ENCODE assay signal across 40 cellular contexts in the genomic region with DNA sequence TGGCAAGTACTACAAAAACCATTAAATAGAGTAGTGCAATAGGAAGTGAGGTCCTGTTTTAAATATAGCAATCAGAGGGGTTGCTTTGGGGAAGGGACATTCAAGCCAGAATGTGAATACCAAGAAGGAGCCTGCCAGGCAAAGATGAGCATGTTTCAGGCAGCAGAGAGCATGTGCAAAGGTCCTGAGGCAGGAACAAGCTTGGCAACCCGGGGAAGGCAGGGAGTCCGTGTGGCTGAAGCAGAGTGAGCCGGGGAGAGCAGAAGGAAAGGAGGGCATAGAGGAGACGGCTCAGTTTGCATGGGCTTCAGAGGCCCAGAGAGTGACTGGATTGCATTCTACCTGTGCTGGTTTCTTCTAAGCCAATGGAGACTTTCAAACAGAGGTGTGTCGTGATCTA. TPM values are rescaled to one million over a fixed set of nuclear protein-coding genes. Genes with fewer than 3 reads are reported as not detected.
"Had no signal": no experiment of that assay in that cellular context is flagged by ENCODE, and none has a peak within 500 bp of the region (broad histone marks: within the 10 kb centered on the region; RNA-seq: fewer than 3 reads in every experiment).

No MANE protein-coding gene starts in this region.

- H3K4me3 Mint-ChIP-seq: activated CD4-positive, alpha-beta memory T cell treated with anti-CD3 and anti-CD28 coated beads, Interleukin-2, amount 10 ng/mL, durations not matched to agents 7 days and 5 days; activated CD4-positive, alpha-beta T cell treated with anti-CD3 and anti-CD28 coated beads for 36 hours; activated CD8-positive, alpha-beta memory T cell treated with anti-CD3 and anti-CD28 coated beads, Interleukin-2, amount 10 ng/mL, durations not matched to agents 7 days and 5 days; activated CD8-positive, alpha-beta T cell treated with anti-CD3 and anti-CD28 coated beads, Interleukin-2, amount 10 ng/mL, durations not matched to agents 7 days and 5 days; activated naive CD4-positive, alpha-beta T cell treated with anti-CD3 and anti-CD28 coated beads, Interleukin-2, amount 10 ng/mL, durations not matched to agents 7 days and 5 days; activated naive CD4-positive, alpha-beta T cell treated with anti-CD3 and anti-CD28 coated beads, Interleukin-2, amount 50 U/mL, for 24 hours; activated naive CD8-positive, alpha-beta T cell; activated naive CD8-positive, alpha-beta T cell treated with anti-CD3 and anti-CD28 coated beads, Interleukin-2, amount 10 ng/mL, durations not matched to agents 7 days and 5 days; activated naive CD8-positive, alpha-beta T cell treated with anti-CD3 and anti-CD28 coated beads, Interleukin-2, amount 50 U/mL, for 24 hours; activated T-cell treated with anti-CD3 and anti-CD28 coated beads, Interleukin-2, amount 50 U/mL, for 24 hours; brain; central memory CD8-positive, alpha-beta T cell; T-helper 1 cell treated with Interleukin-12 subunit alpha and Interleukin-12 subunit beta and Interleukin-4 antibody, amounts not matched to agents 30 μg/mL and 1 μg/mL, for 36 hours; T-helper 2 cell treated with Interferon-gamma antibody and Interleukin-4, amounts not matched to agents 5 μg/mL and 100 μg/mL, for 36 hours; WTC11 had no signal

- H3K27me3 Mint-ChIP-seq: activated CD4-positive, alpha-beta memory T cell treated with anti-CD3 and anti-CD28 coated beads, Interleukin-2, amount 10 ng/mL, durations not matched to agents 7 days and 5 days; activated CD4-positive, alpha-beta T cell treated with anti-CD3 and anti-CD28 coated beads for 36 hours; activated naive CD8-positive, alpha-beta T cell; activated naive CD8-positive, alpha-beta T cell treated with anti-CD3 and anti-CD28 coated beads, Interleukin-2, amount 50 U/mL, for 24 hours; activated T-cell treated with anti-CD3 and anti-CD28 coated beads, Interleukin-2, amount 50 U/mL, for 24 hours; brain had no signal

- H3K9me3 Mint-ChIP-seq: activated CD4-positive, alpha-beta memory T cell treated with anti-CD3 and anti-CD28 coated beads, Interleukin-2, amount 10 ng/mL, durations not matched to agents 7 days and 5 days; activated naive CD4-positive, alpha-beta T cell treated with anti-CD3 and anti-CD28 coated beads, Interleukin-2, amount 10 ng/mL, durations not matched to agents 7 days and 5 days; activated naive CD4-positive, alpha-beta T cell treated with anti-CD3 and anti-CD28 coated beads, Interleukin-2, amount 50 U/mL, for 24 hours; activated naive CD8-positive, alpha-beta T cell treated with anti-CD3 and anti-CD28 coated beads, Interleukin-2, amount 10 ng/mL, durations not matched to agents 7 days and 5 days; activated naive CD8-positive, alpha-beta T cell treated with anti-CD3 and anti-CD28 coated beads, Interleukin-2, amount 50 U/mL, for 24 hours; activated T-cell treated with anti-CD3 and anti-CD28 coated beads, Interleukin-2, amount 50 U/mL, for 24 hours; activated T-helper 2 cell treated with anti-CD3 and anti-CD28 coated beads, Interferon-gamma antibody, Interleukin-2, Interleukin-4, amounts not matched to agents 10 μg/mL and 5 μg/mL and 100 μg/mL, durations not matched to agents 14 hours and 24 hours and 36 hours; brain; central memory CD8-positive, alpha-beta T cell; T-helper 1 cell treated with Interleukin-12 subunit alpha and Interleukin-12 subunit beta and Interleukin-4 antibody, amounts not matched to agents 30 μg/mL and 1 μg/mL, for 36 hours; T-helper 2 cell treated with Interferon-gamma antibody and Interleukin-4, amounts not matched to agents 5 μg/mL and 100 μg/mL, for 36 hours; WTC11 had no signal

- H3K4me1 Mint-ChIP-seq: activated CD4-positive, alpha-beta memory T cell treated with anti-CD3 and anti-CD28 coated beads, Interleukin-2, amount 10 ng/mL, durations not matched to agents 7 days and 5 days; activated CD4-positive, alpha-beta T cell treated with anti-CD3 and anti-CD28 coated beads for 36 hours; activated CD8-positive, alpha-beta memory T cell treated with anti-CD3 and anti-CD28 coated beads, Interleukin-2, amount 10 ng/mL, durations not matched to agents 7 days and 5 days; activated naive CD4-positive, alpha-beta T cell treated with anti-CD3 and anti-CD28 coated beads, Interleukin-2, amount 10 ng/mL, durations not matched to agents 7 days and 5 days; activated naive CD4-positive, alpha-beta T cell treated with anti-CD3 and anti-CD28 coated beads, Interleukin-2, amount 50 U/mL, for 24 hours; activated naive CD8-positive, alpha-beta T cell treated with anti-CD3 and anti-CD28 coated beads, Interleukin-2, amount 10 ng/mL, durations not matched to agents 7 days and 5 days; activated naive CD8-positive, alpha-beta T cell treated with anti-CD3 and anti-CD28 coated beads, Interleukin-2, amount 50 U/mL, for 24 hours; central memory CD8-positive, alpha-beta T cell had no signal

- H3K4me1 ChIP-seq: ascending aorta had no signal

- FAIRE-seq: TTC549 had no signal

- ATAC-seq: activated CD4-positive, alpha-beta T cell treated with anti-CD3 and anti-CD28 coated beads for 36 hours; activated CD4-positive, CD25-positive, alpha-beta regulatory T cell treated with anti-CD3 and anti-CD28 coated beads, Interleukin-2, amount 50 U/mL, for 24 hours; activated CD8-positive, alpha-beta memory T cell treated with anti-CD3 and anti-CD28 coated beads, Interleukin-2, amount 10 ng/mL, durations not matched to agents 7 days and 5 days; activated CD8-positive, alpha-beta T cell treated with anti-CD3 and anti-CD28 coated beads, Interleukin-2, amount 10 ng/mL, durations not matched to agents 7 days and 5 days; activated naive CD8-positive, alpha-beta T cell treated with anti-CD3 and anti-CD28 coated beads, Interleukin-2, amount 50 U/mL, for 24 hours; WTC11 had no signal

- DNase-seq: activated CD4-positive, alpha-beta memory T cell treated with anti-CD3 and anti-CD28 coated beads, Interleukin-2, amount 10 ng/mL, durations not matched to agents 7 days and 5 days; activated CD4-positive, alpha-beta T cell treated with anti-CD3 and anti-CD28 coated beads for 1 hour; activated CD4-positive, alpha-beta T cell treated with anti-CD3 and anti-CD28 coated beads for 36 hours; activated CD4-positive, alpha-beta T cell treated with anti-CD3 and anti-CD28 coated beads for 48 hours; activated CD4-positive, alpha-beta T cell treated with anti-CD3 and anti-CD28 coated beads, Interleukin-2, amount 50 U/mL, for 48 hours; activated CD4-positive, CD25-positive, alpha-beta regulatory T cell; activated CD8-positive, alpha-beta memory T cell treated with anti-CD3 and anti-CD28 coated beads for 24 hours; activated CD8-positive, alpha-beta memory T cell treated with anti-CD3 and anti-CD28 coated beads, Interleukin-2, amount 10 ng/mL, durations not matched to agents 7 days and 5 days; activated CD8-positive, alpha-beta memory T cell treated with anti-CD3 and anti-CD28 coated beads, Interleukin-2, amount 50 U/mL, for 48 hours; activated CD8-positive, alpha-beta T cell treated with anti-CD3 and anti-CD28 coated beads, Interleukin-2, amount 10 ng/mL, durations not matched to agents 7 days and 5 days; activated effector memory CD4-positive, alpha-beta T cell treated with Interleukin-2 at 50 U/mL for 16 hours; activated gamma-delta T cell; activated naive CD4-positive, alpha-beta T cell treated with anti-CD3 and anti-CD28 coated beads, Interleukin-2, amount 10 ng/mL, durations not matched to agents 7 days and 5 days; activated naive CD4-positive, alpha-beta T cell treated with Interleukin-2 at 50 U/mL for 16 hours; activated naive CD8-positive, alpha-beta T cell treated with anti-CD3 and anti-CD28 coated beads, Interleukin-2, amount 10 ng/mL, durations not matched to agents 7 days and 5 days; activated naive CD8-positive, alpha-beta T cell treated with anti-CD3 and anti-CD28 coated beads, Interleukin-2, amount 50 U/mL, for 24 hours; activated T-cell treated with anti-CD3 and anti-CD28 coated beads, Interleukin-2, amount 50 U/mL, for 24 hours; activated T-cell treated with anti-CD3 and anti-CD28 coated beads, Interleukin-2, amount 50 U/mL, for 48 hours; amygdala; anterior cingulate cortex; caudate nucleus; cerebellar nuclear complex; T-helper 1 cell; T-helper 2 cell; T-helper 9 cell; WERI-Rb-1 had no signal

- H3K4me3 ChIP-seq: ascending aorta, cardiac muscle cell had no signal

- H3K36me3 ChIP-seq: ascending aorta, cardiac muscle cell, WERI-Rb-1 had no signal

- H3K36me3 Mint-ChIP-seq: activated CD8-positive, alpha-beta memory T cell treated with anti-CD3 and anti-CD28 coated beads, Interleukin-2, amount 10 ng/mL, durations not matched to agents 7 days and 5 days; activated naive CD4-positive, alpha-beta T cell treated with anti-CD3 and anti-CD28 coated beads, Interleukin-2, amount 10 ng/mL, durations not matched to agents 7 days and 5 days; activated naive CD8-positive, alpha-beta T cell treated with anti-CD3 and anti-CD28 coated beads, Interleukin-2, amount 10 ng/mL, durations not matched to agents 7 days and 5 days; brain; WTC11 had no signal

- H3K9me3 ChIP-seq: ascending aorta had no signal

- H3K27me3 ChIP-seq: ascending aorta, cardiac muscle cell had no signal

- H3K27ac Mint-ChIP-seq: activated CD4-positive, alpha-beta memory T cell treated with anti-CD3 and anti-CD28 coated beads, Interleukin-2, amount 10 ng/mL, durations not matched to agents 7 days and 5 days; activated CD4-positive, alpha-beta T cell treated with anti-CD3 and anti-CD28 coated beads for 36 hours; activated CD8-positive, alpha-beta memory T cell treated with anti-CD3 and anti-CD28 coated beads, Interleukin-2, amount 10 ng/mL, durations not matched to agents 7 days and 5 days; activated CD8-positive, alpha-beta T cell treated with anti-CD3 and anti-CD28 coated beads, Interleukin-2, amount 10 ng/mL, durations not matched to agents 7 days and 5 days; activated naive CD4-positive, alpha-beta T cell treated with anti-CD3 and anti-CD28 coated beads, Interleukin-2, amount 10 ng/mL, durations not matched to agents 7 days and 5 days; activated naive CD4-positive, alpha-beta T cell treated with anti-CD3 and anti-CD28 coated beads, Interleukin-2, amount 50 U/mL, for 24 hours; activated naive CD8-positive, alpha-beta T cell; activated naive CD8-positive, alpha-beta T cell treated with anti-CD3 and anti-CD28 coated beads, Interleukin-2, amount 10 ng/mL, durations not matched to agents 7 days and 5 days; activated naive CD8-positive, alpha-beta T cell treated with anti-CD3 and anti-CD28 coated beads, Interleukin-2, amount 50 U/mL, for 24 hours; activated T-cell treated with anti-CD3 and anti-CD28 coated beads, Interleukin-2, amount 50 U/mL, for 24 hours; activated T-helper 2 cell treated with anti-CD3 and anti-CD28 coated beads, Interferon-gamma antibody, Interleukin-2, Interleukin-4, amounts not matched to agents 10 μg/mL and 5 μg/mL and 100 μg/mL, durations not matched to agents 14 hours and 24 hours and 36 hours; brain; T-helper 1 cell treated with Interleukin-12 subunit alpha and Interleukin-12 subunit beta and Interleukin-4 antibody, amounts not matched to agents 30 μg/mL and 1 μg/mL, for 36 hours; T-helper 2 cell treated with Interferon-gamma antibody and Interleukin-4, amounts not matched to agents 5 μg/mL and 100 μg/mL, for 36 hours; WTC11 had no signal

- H3K27ac ChIP-seq: ascending aorta, cardiac muscle cell, WERI-Rb-1 had no signal

RNA-seq across cellular contexts. Expression of gene CPLX2, which starts 22.7 kb away (rescaled TPM):
- total RNA-seq: activated CD4-positive, alpha-beta memory T cell treated with anti-CD3 and anti-CD28 coated beads, Interleukin-2, amount 10 ng/mL, durations not matched to agents 7 days and 5 days; activated CD4-positive, alpha-beta T cell treated with anti-CD3 and anti-CD28 coated beads for 36 hours; activated CD8-positive, alpha-beta memory T cell treated with anti-CD3 and anti-CD28 coated beads, Interleukin-2, amount 10 ng/mL, durations not matched to agents 7 days and 5 days; activated CD8-positive, alpha-beta T cell treated with anti-CD3 and anti-CD28 coated beads, Interleukin-2, amount 10 ng/mL, durations not matched to agents 7 days and 5 days; activated naive CD8-positive, alpha-beta T cell treated with anti-CD3 and anti-CD28 coated beads, Interleukin-2, amount 10 ng/mL, durations not matched to agents 7 days and 5 days; activated T-helper 2 cell treated with anti-CD3 and anti-CD28 coated beads, Interferon-gamma antibody, Interleukin-2, Interleukin-4, amounts not matched to agents 10 μg/mL and 5 μg/mL and 100 μg/mL, durations not matched to agents 14 hours and 24 hours and 36 hours; ascending aorta; bronchial epithelial cell; cardiac muscle cell; chondrocyte had no signal
